In the genomic region with DNA sequence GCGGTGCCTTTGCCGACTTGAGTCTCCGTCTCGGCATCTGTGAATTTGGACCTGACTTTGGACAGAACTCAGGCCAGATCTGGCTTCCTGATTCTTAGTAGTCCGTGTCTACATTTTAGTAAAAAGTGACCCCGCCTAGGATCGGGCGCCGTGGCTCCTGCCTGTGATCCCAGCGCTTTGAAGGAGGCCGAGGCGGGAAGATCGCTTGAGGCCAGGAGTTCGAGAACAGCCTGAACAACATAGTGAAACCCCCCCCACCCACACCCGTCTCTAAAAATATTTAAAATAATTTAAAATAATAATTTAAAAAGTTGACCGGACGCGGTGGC, we compare ENCODE assay signal across 8 cellular contexts. TPM values are rescaled to one million over a fixed set of nuclear protein-coding genes. Genes with fewer than 3 reads are reported as not detected.
DNase-seq lines count a peak whose midpoint lies in the region; ATAC-seq and TF ChIP-seq lines count a peak whose summit lies in the region.

No MANE protein-coding gene starts in this region.

- WGBS in esophagus squamous epithelium, 2 donors: 21% methylated on average over 13 to 15 of the region's 18 CpGs

- no peak for DNase-seq in CD8-positive, alpha-beta T cell
- DNase-seq in Peyer's patch (no peak), esophagus squamous epithelium (lab: John Stamatoyannopoulos, UW) (no peak), osteocyte (ENCODE audit: extremely low spot score, unreplicated experiment) (no peak), H4 (ENCODE audit: low spot score) (no peak), globus pallidus (ENCODE audit: low spot score) (no peak)
- DNase-seq in stimulated activated CD8-positive, alpha-beta memory T cell treated with anti-CD3 and anti-CD28 coated beads, Interleukin-4, amount 100 ng/mL, for 48 hours: no peak
- DNase-seq in stimulated activated CD4-positive, alpha-beta T cell treated with anti-CD3 and anti-CD28 coated beads, Interleukin-2, amount 100 ng/mL, for 48 hours: no peak

- no peaks in the 10 kb centered on the region for H3K9me3 Mint-ChIP-seq in CD8-positive, alpha-beta T cell
- no peaks in the 10 kb centered on the region for H3K9me3 Mint-ChIP-seq in osteocyte (ENCODE audit: unreplicated experiment)

- intact Hi-C loops in CD8-positive, alpha-beta T cell (cut with DNase I, micrococcal nuclease): loop anchor here (1.0 to 5.0 kb wide), 11 partner anchors 16 to 1534 kb away; a partner anchor contains a TSS
- intact Hi-C loops in esophagus squamous epithelium (cut with DNase I): no loop called here

- peak overlapping the region; percentile 97 for H3K27ac ChIP-seq in CD8-positive, alpha-beta T cell (ENCODE audit: low read depth, low read length)
- H3K27ac ChIP-seq in Peyer's patch: peak overlapping the region; percentile 95 to 100 (median 100)
- H3K27ac ChIP-seq in esophagus squamous epithelium: peak overlapping the region; percentile 98 to 100 (median 100)

- H3K27ac Mint-ChIP-seq in CD8-positive, alpha-beta T cell: peak overlapping the region; percentile 97
- H3K27ac Mint-ChIP-seq in osteocyte (ENCODE audit: unreplicated experiment): peak overlapping the region; percentile 93

- H3K4me3 Mint-ChIP-seq in CD8-positive, alpha-beta T cell: peak overlapping the region; percentile 88
- peak overlapping the region; percentile 79 for H3K4me3 Mint-ChIP-seq in osteocyte (ENCODE audit: unreplicated experiment)

- no peak for ATAC-seq in CD8-positive, alpha-beta T cell

- peaks cover 10% of the 10 kb centered on the region for H3K36me3 Mint-ChIP-seq in CD8-positive, alpha-beta T cell
- peaks cover 5% of the 10 kb centered on the region for H3K36me3 Mint-ChIP-seq in osteocyte (ENCODE audit: unreplicated experiment)

- CTCF ChIA-PET in CD8-positive, alpha-beta T cell (lab: Charles Lee): interaction anchor here (1.1 to 2.0 kb wide), 2 partner anchors 12 to 47 kb away, joined by 3 to 6 read pairs; no protein-coding TSS in a partner anchor

- H3K27me3 Mint-ChIP-seq in CD8-positive, alpha-beta T cell (ENCODE audit: low read depth): no peaks in the 10 kb centered on the region
- no peaks in the 10 kb centered on the region for H3K27me3 Mint-ChIP-seq in osteocyte (ENCODE audit: unreplicated experiment)

- TF ChIP-seq CTCF in CD8-positive, alpha-beta T cell (IDR thresholded peaks at IDR 0.05): no peak
- TF ChIP-seq CTCF in Peyer's patch (IDR thresholded peaks at IDR 0.05) (no peak), esophagus squamous epithelium (IDR thresholded peaks at IDR 0.05) (no peak), osteocyte (IDR thresholded peaks at IDR 0.05) (no peak)

- TF ChIP-seq POLR2A in Peyer's patch (IDR thresholded peaks at IDR 0.05) (no peak), esophagus squamous epithelium (IDR thresholded peaks at IDR 0.05) (no peak)

- peak overlapping the region; percentile 87 for H3K4me3 ChIP-seq in CD8-positive, alpha-beta T cell (ENCODE audit: low read depth, low read length)
- H3K4me3 ChIP-seq in Peyer's patch (peak overlapping the region; percentile 70 to 99 (median 92)), esophagus squamous epithelium (peak overlapping the region; percentile 65 to 96 (median 84))

- no peaks in the 10 kb centered on the region for H3K9me3 ChIP-seq in CD8-positive, alpha-beta T cell (ENCODE audit: low read length)
- H3K9me3 ChIP-seq in Peyer's patch (no peaks in the 10 kb centered on the region), esophagus squamous epithelium (no peaks in the 10 kb centered on the region)

- H3K36me3 ChIP-seq in CD8-positive, alpha-beta T cell (ENCODE audit: insufficient read depth, low read length): no peaks in the 10 kb centered on the region
- H3K36me3 ChIP-seq in Peyer's patch (peaks cover 0 to 3% (median 0%) of the 10 kb centered on the region in 3 donors), esophagus squamous epithelium (peaks cover 0 to 17% (median 0%) of the 10 kb centered on the region in 3 donors)

- no peaks in the 10 kb centered on the region for H3K27me3 ChIP-seq in CD8-positive, alpha-beta T cell (ENCODE audit: insufficient read depth, low read length)
- H3K27me3 ChIP-seq in Peyer's patch: no peaks in the 10 kb centered on the region
- H3K27me3 ChIP-seq in esophagus squamous epithelium: peaks cover 0 to 10% (median 0%) of the 10 kb centered on the region in 4 donors

- POLR2A ChIA-PET in CD8-positive, alpha-beta T cell (lab: Charles Lee): interaction anchor here (0.6 to 3.7 kb wide), 7 partner anchors 43 to 1399 kb away, joined by 3 to 50 read pairs (median 4); a partner anchor contains a TSS

- H3K4me1 Mint-ChIP-seq in CD8-positive, alpha-beta T cell (ENCODE audit: low read depth): peaks cover 10% of the 10 kb centered on the region
- peaks cover 30% of the 10 kb centered on the region for H3K4me1 Mint-ChIP-seq in osteocyte (ENCODE audit: unreplicated experiment)

- peaks cover 12% of the 10 kb centered on the region for H3K4me1 ChIP-seq in CD8-positive, alpha-beta T cell (ENCODE audit: insufficient read depth, low read length)
- peaks cover 0 to 21% (median 13%) of the 10 kb centered on the region in 4 donors for H3K4me1 ChIP-seq in Peyer's patch
- peaks cover 8 to 49% (median 12%) of the 10 kb centered on the region in 3 donors for H3K4me1 ChIP-seq in esophagus squamous epithelium

RNA-seq across cellular contexts. Expression of a gene that starts 0.8 kb away (rescaled TPM):
- total RNA-seq in CD8-positive, alpha-beta T cell: 10 to 100 TPM; 67.6 to 69.7 TPM
- total RNA-seq in Peyer's patch (100 to 1,000 TPM in 1 of 4 donors, 10 to 100 TPM in 3; 49.2 to 112 (median 80.3) TPM), esophagus squamous epithelium (10 to 100 TPM; 29.9 to 66.0 (median 47.9) TPM), osteocyte (180 and 189 TPM in 2 replicates)
- 36.1 and 37.4 TPM in 2 replicates for total RNA-seq in H4 (2014; rRNA removed; shearing (Covaris generic))

RNA-seq across cellular contexts. Expression of a gene that starts 48.0 kb away (rescaled TPM):
- total RNA-seq in CD8-positive, alpha-beta T cell: 10 to 100 TPM; 97.1 to 98.0 TPM
- total RNA-seq in Peyer's patch (100 to 1,000 TPM in 1 of 4 donors, 10 to 100 TPM in 3; 59.8 to 122 (median 94.3) TPM), esophagus squamous epithelium (10 to 100 TPM; 47.1 to 74.4 (median 59.1) TPM), osteocyte (203 and 206 TPM in 2 replicates)
- total RNA-seq in H4 (2014; rRNA removed; shearing (Covaris generic)): 42.2 and 49.7 TPM in 2 replicates
